8 cellular contexts compared by ENCODE assay signal in the genomic region with DNA sequence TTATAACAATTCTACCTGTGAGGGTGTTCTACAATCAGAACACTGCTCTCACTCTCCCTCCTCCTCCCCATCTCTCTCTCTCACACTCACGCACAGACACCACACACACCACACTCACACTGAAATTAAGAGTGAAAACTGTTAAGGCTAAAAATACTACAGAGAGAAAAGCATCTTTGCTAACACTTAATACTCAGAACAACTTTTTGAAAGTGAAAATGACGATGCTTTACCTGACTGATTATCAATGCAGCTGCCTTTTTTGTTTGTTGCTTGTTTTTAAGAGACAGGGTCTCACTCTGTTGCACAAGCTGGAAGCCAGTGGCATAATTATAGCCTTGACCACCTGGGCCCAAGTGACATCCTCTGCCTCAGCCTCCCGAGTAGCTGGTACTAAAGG.
DNase-seq lines count a peak whose midpoint lies in the region; ATAC-seq and TF ChIP-seq lines count a peak whose summit lies in the region.
"Had no signal": no experiment of that assay in that cellular context is flagged by ENCODE, and none has a peak within 500 bp of the region (broad histone marks: within the 10 kb centered on the region; RNA-seq: fewer than 3 reads in every experiment).

No MANE protein-coding gene starts in this region.

- H3K4me1 Mint-ChIP-seq in HFFc6 (ENCODE audit: low read depth) (peaks cover 90% of the 10 kb centered on the region), osteocyte (ENCODE audit: unreplicated experiment) (peaks cover 46% of the 10 kb centered on the region)
- H3K4me1 Mint-ChIP-seq in naive thymus-derived CD8-positive, alpha-beta T cell, result peaks cover 0 to 4% (median 0%) of the 10 kb centered on the region in 4 donors

- DNase-seq in HFFc6, result no peak
- no peak for DNase-seq in osteocyte (ENCODE audit: extremely low spot score, unreplicated experiment)
- DNase-seq in naive thymus-derived CD8-positive, alpha-beta T cell, result no peak
- no peak for DNase-seq in NOMO-1 (lab: John Stamatoyannopoulos, UW; ENCODE audit: unreplicated experiment in 2 of 2)
- no peak for DNase-seq in GM03348 (ENCODE audit: low spot score)
- DNase-seq: sigmoid colon had no signal

- peak overlapping the region; percentile 16; the same call in 1 of the 2 replicates for H3K4me3 Mint-ChIP-seq in HFFc6
- no peak overlapping the region for H3K4me3 Mint-ChIP-seq in osteocyte (ENCODE audit: unreplicated experiment)
- no peak overlapping the region for H3K4me3 Mint-ChIP-seq in naive thymus-derived CD8-positive, alpha-beta T cell

- H3K27me3 Mint-ChIP-seq in HFFc6 (ENCODE audit: insufficient read depth) (no peaks in the 10 kb centered on the region), osteocyte (ENCODE audit: unreplicated experiment) (no peaks in the 10 kb centered on the region)
- H3K27me3 Mint-ChIP-seq in naive thymus-derived CD8-positive, alpha-beta T cell, result peaks cover 0 to 14% (median 4%) of the 10 kb centered on the region in 5 donors

- POLR2A ChIA-PET in naive thymus-derived CD8-positive, alpha-beta T cell (lab: Charles Lee), result interaction anchor here (0.6 kb wide), 1 partner anchor 146 kb away, joined by 6 read pairs; no protein-coding TSS in a partner anchor

- H3K27ac Mint-ChIP-seq in HFFc6 (peak overlapping the region; percentile 99), osteocyte (ENCODE audit: unreplicated experiment) (peak overlapping the region; percentile 84)
- no peak overlapping the region for H3K27ac Mint-ChIP-seq in naive thymus-derived CD8-positive, alpha-beta T cell

- ATAC-seq in GM18909 (IDR thresholded peaks at IDR 0.05; ENCODE audit: poor library complexity, unreplicated experiment), result peak; percentile 60
- peak; percentile 51 for ATAC-seq in HG03469 (IDR thresholded peaks at IDR 0.05; ENCODE audit: unreplicated experiment)
- no peak for ATAC-seq in naive thymus-derived CD8-positive, alpha-beta T cell

- TF ChIP-seq CTCF in HFFc6 (IDR thresholded peaks at IDR 0.05) (no peak), osteocyte (IDR thresholded peaks at IDR 0.05) (no peak)

- H3K36me3 Mint-ChIP-seq in HFFc6 (ENCODE audit: low read depth) (peaks cover 8% of the 10 kb centered on the region; the same call in 1 of the 2 replicates), osteocyte (ENCODE audit: unreplicated experiment) (no peaks in the 10 kb centered on the region)
- no peaks in the 10 kb centered on the region for H3K36me3 Mint-ChIP-seq in naive thymus-derived CD8-positive, alpha-beta T cell

- no peaks in the 10 kb centered on the region for H3K9me3 Mint-ChIP-seq in HFFc6
- H3K9me3 Mint-ChIP-seq in osteocyte (ENCODE audit: unreplicated experiment), result no peaks in the 10 kb centered on the region
- peaks cover 0 to 8% (median 0%) of the 10 kb centered on the region in 9 donors for H3K9me3 Mint-ChIP-seq in naive thymus-derived CD8-positive, alpha-beta T cell

Comparison
In these comparisons a context has a peak if more than half of its experiments do, and no peak if none do; other contexts are left out.
1. ATAC-seq: peak in GM18909 (single experiment) and HG03469 (single experiment); none in naive thymus-derived CD8-positive, alpha-beta T cell (0 of 2).
2. H3K27ac Mint-ChIP-seq: peak in HFFc6 (single experiment) and osteocyte (single experiment); none in naive thymus-derived CD8-positive, alpha-beta T cell (0 of 10).